22 cellular contexts compared by ENCODE assay signal in genomic region chr7:96400518-96400917, GRCh38.
"Had no signal": no experiment of that assay in that cellular context is flagged by ENCODE, and none has a peak within 500 bp of the region (broad histone marks: within the 10 kb centered on the region; RNA-seq: fewer than 3 reads in every experiment).

No MANE protein-coding gene starts in this region.

- H3K79me2 ChIP-seq: hepatocyte had no signal

- H3K27me3 Mint-ChIP-seq: progenitor cell of endocrine pancreas had no signal

- DNase-seq: activated B cell treated with CpG ODN at 0.5 μM for 24 hours; activated CD4-positive, alpha-beta T cell treated with anti-CD3 and anti-CD28 coated beads, Interleukin-2, amount 10 ng/mL, durations not matched to agents 24 days and 14 days; activated naive CD4-positive, alpha-beta T cell treated with Interleukin-2 at 50 U/mL for 16 hours; aorta; effector memory CD8-positive, alpha-beta T cell; islet precursor cell; left ventricle myocardium superior; mesenchymal stem cell; occipital lobe; right cardiac atrium; small intestine; stimulated activated CD4-positive, alpha-beta T cell treated with anti-CD3 and anti-CD28 coated beads, Interleukin-4, amount 100 ng/mL, for 4 hours; stimulated activated CD8-positive, alpha-beta memory T cell treated with anti-CD3 and anti-CD28 coated beads, Interleukin-4, amount 100 ng/mL, for 48 hours; stimulated activated naive CD4-positive, alpha-beta T cell treated with Interleukin-2 at 50 U/mL for 16 hours; substantia nigra had no signal

- FAIRE-seq: small intestine, TTC549 had no signal

- H3K36me3 ChIP-seq: tibial nerve, vagina had no signal

- H3K4me2 ChIP-seq: hepatocyte had no signal

- H3K4me1 ChIP-seq: tibial nerve, vagina had no signal

- H3K4me3 Mint-ChIP-seq: activated B cell treated with CpG ODN at 0.5 μM for 24 hours; activated CD4-positive, alpha-beta T cell treated with anti-CD3 and anti-CD28 coated beads, Interleukin-2, amount 10 ng/mL, durations not matched to agents 24 days and 14 days; activated T-helper 17 cell treated with anti-CD3 and anti-CD28 coated beads, Interleukin-2, amount 50 U/mL, for 72 hours; effector memory CD8-positive, alpha-beta T cell; nephron had no signal

- H3K27ac ChIP-seq: hepatocyte, tibial nerve, vagina had no signal

- H3K27me3 ChIP-seq: hepatocyte, tibial nerve, vagina had no signal

- ATAC-seq: activated T-helper 17 cell treated with anti-CD3 and anti-CD28 coated beads, Interleukin-2, amount 50 U/mL, for 72 hours; effector memory CD8-positive, alpha-beta T cell had no signal

- H3K4me3 ChIP-seq: hepatocyte, tibial nerve, vagina had no signal

- H3K27ac Mint-ChIP-seq: activated B cell treated with CpG ODN at 0.5 μM for 24 hours; activated CD4-positive, alpha-beta T cell treated with anti-CD3 and anti-CD28 coated beads, Interleukin-2, amount 10 ng/mL, durations not matched to agents 24 days and 14 days; activated T-helper 17 cell treated with anti-CD3 and anti-CD28 coated beads, Interleukin-2, amount 50 U/mL, for 72 hours; effector memory CD8-positive, alpha-beta T cell; nephron; progenitor cell of endocrine pancreas had no signal

- H3K4me1 Mint-ChIP-seq: activated B cell treated with CpG ODN at 0.5 μM for 24 hours; activated CD4-positive, alpha-beta T cell treated with anti-CD3 and anti-CD28 coated beads, Interleukin-2, amount 10 ng/mL, durations not matched to agents 24 days and 14 days; activated T-helper 17 cell treated with anti-CD3 and anti-CD28 coated beads, Interleukin-2, amount 50 U/mL, for 72 hours; nephron had no signal

- H3K9me3 Mint-ChIP-seq: activated B cell treated with CpG ODN at 0.5 μM for 24 hours; activated CD4-positive, alpha-beta T cell treated with anti-CD3 and anti-CD28 coated beads, Interleukin-2, amount 10 ng/mL, durations not matched to agents 24 days and 14 days; activated T-helper 17 cell treated with anti-CD3 and anti-CD28 coated beads, Interleukin-2, amount 50 U/mL, for 72 hours; effector memory CD8-positive, alpha-beta T cell; nephron had no signal

- H2AFZ ChIP-seq: hepatocyte had no signal

- H3K9me3 ChIP-seq: tibial nerve, vagina had no signal
